In the genomic region with DNA sequence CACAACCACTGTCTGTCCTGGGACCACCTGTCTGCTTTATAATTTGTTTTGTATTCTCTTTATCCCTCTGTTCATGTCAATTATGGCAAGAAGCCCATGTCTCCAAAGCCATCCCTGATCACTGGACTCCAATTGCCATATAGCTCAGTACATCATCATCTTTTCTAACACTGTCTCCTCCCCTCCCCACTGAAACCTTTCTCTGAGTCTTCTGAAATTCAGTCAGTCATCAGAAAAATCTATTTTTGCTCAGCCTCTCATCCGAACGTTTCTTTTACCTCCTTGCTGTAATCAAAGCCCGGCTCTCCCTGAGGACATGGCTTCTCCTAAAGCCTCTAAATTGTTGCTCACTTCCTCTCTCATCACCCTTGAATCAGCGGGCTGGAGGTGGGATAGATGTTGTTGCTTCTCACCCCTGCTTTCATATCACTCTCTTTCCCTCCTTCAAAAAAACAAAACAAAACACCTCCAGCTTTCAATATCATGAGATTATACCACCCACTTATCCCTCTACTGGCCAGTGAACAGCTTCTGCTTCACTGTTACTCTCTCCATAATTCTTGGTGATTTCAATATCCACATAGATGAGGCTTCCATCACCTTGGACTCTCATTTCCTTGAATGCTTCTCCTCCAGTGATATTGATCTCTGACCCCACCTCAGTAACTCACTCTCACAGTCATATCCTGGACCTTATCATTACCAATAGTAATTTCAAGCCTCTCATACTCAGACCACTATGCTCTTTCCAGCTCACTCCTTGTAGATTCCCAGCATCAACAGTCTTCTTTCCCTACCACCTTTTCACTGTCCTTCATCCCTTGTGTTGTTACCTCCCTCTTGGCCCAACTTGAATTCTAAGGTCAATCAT, we compare ENCODE assay signal across 2 cellular contexts.
TF ChIP-seq lines count a peak whose summit lies in the region.

No MANE protein-coding gene starts in this region.

TF ChIP-seq in GM12891, 5 proteins besides CTCF, POLR2A, EP300 and RAD21 (continued from another document):
- TF ChIP-seq SPI1 (IDR thresholded peaks at IDR 0.05; ENCODE audit: low read depth, low read length): peak; percentile 67
- TF ChIP-seq POU2F2 (IDR thresholded peaks at IDR 0.05; ENCODE audit: low read depth, low read length): no peak
- no peak for TF ChIP-seq POLR2AphosphoS5 (IDR thresholded peaks at IDR 0.05; ENCODE audit: low read depth, low read length)

TF ChIP-seq in HepG2, 621 proteins besides CTCF, POLR2A, EP300 and RAD21:
- no peak for TF ChIP-seq ZNF503 (CRISPR knock-in tag; IDR thresholded peaks at IDR 0.05)
- no peak for TF ChIP-seq NR0B2 (CRISPR knock-in tag; IDR thresholded peaks at IDR 0.05)
- TF ChIP-seq MEIS1 (CRISPR knock-in tag; IDR thresholded peaks at IDR 0.05; ENCODE audit: borderline replicate concordance): no peak
- no peak for TF ChIP-seq ZFP37 (CRISPR knock-in tag; IDR thresholded peaks at IDR 0.05; ENCODE audit: borderline replicate concordance)
- TF ChIP-seq ZKSCAN1 (IDR thresholded peaks at IDR 0.05; ENCODE audit: low read length): no peak
- TF ChIP-seq SP2 (CRISPR knock-in tag; IDR thresholded peaks at IDR 0.05): no peak
- TF ChIP-seq KDM3A (CRISPR knock-in tag; IDR thresholded peaks at IDR 0.05; ENCODE audit: low read depth): no peak
